1 cellular context compared by ENCODE assay signal in the genomic region with DNA sequence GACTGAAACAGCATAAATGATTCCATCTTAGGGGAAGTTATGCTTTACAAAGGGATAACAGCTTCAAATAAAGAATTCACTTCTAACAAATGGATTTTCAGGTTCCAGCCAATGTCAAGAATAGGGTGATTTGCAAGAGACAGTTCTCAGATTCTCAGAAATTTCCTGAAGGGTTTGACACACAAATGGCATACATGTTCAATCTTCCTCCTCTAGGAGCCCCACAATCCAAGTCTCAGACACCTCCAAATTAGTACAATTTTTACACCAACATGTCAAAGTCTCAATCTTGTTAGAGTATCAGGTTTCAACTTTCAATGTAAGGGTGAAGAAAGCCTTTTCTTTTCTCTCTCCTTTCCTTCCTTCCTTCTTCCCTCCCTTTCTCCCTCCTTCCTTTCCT.
TF ChIP-seq lines count a peak whose summit lies in the region.

No MANE protein-coding gene starts in this region.

TF ChIP-seq in GM12878, 131 proteins besides CTCF, POLR2A, EP300 and RAD21 (continued from another document):
- TF ChIP-seq, protein P1, sequence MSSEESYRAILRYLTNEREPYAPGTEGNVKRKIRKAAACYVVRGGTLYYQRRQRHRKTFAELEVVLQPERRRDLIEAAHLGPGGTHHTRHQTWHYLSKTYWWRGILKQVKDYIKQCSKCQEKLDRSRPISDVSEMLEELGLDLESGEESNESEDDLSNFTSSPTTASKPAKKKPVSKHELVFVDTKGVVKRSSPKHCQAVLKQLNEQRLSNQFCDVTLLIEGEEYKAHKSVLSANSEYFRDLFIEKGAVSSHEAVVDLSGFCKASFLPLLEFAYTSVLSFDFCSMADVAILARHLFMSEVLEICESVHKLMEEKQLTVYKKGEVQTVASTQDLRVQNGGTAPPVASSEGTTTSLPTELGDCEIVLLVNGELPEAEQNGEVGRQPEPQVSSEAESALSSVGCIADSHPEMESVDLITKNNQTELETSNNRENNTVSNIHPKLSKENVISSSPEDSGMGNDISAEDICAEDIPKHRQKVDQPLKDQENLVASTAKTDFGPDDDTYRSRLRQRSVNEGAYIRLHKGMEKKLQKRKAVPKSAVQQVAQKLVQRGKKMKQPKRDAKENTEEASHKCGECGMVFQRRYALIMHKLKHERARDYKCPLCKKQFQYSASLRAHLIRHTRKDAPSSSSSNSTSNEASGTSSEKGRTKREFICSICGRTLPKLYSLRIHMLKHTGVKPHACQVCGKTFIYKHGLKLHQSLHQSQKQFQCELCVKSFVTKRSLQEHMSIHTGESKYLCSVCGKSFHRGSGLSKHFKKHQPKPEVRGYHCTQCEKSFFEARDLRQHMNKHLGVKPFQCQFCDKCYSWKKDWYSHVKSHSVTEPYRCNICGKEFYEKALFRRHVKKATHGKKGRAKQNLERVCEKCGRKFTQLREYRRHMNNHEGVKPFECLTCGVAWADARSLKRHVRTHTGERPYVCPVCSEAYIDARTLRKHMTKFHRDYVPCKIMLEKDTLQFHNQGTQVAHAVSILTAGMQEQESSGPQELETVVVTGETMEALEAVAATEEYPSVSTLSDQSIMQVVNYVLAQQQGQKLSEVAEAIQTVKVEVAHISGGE (CRISPR knock-in tag; IDR thresholded peaks at IDR 0.05) = no peak
- TF ChIP-seq SP1 (IDR thresholded peaks at IDR 0.05; ENCODE audit: low read depth, low read length) (no peak), SMAD1 (IDR thresholded peaks at IDR 0.05; ENCODE audit: low read depth, partially characterized antibody) (no peak), NFXL1 (IDR thresholded peaks at IDR 0.05; ENCODE audit: borderline replicate concordance) (no peak), ATF2 (IDR thresholded peaks at IDR 0.05; ENCODE audit: low read length) (no peak), BHLHE40 (IDR thresholded peaks at IDR 0.05; ENCODE audit: borderline replicate concordance in 1 of 2, low read depth in 2 of 2, low read length in 1 of 2) (no peak), ZNF592 (IDR thresholded peaks at IDR 0.05) (no peak), RFX5 (IDR thresholded peaks at IDR 0.05; ENCODE audit: low read depth, low read length) (no peak), RUNX3 (IDR thresholded peaks at IDR 0.05; ENCODE audit: low read length) (no peak), EGR1 (IDR thresholded peaks at IDR 0.05; ENCODE audit: borderline replicate concordance in 1 of 2, low read depth in 2 of 2, low read length in 2 of 2) (no peak), ZNF622 (IDR thresholded peaks at IDR 0.05) (no peak), ESRRA (IDR thresholded peaks at IDR 0.05; ENCODE audit: low read length) (no peak), NKRF (conservative IDR thresholded peaks at IDR 0.05) (no peak), ZBED1 (IDR thresholded peaks at IDR 0.05; ENCODE audit: borderline replicate concordance) (no peak)
- TF ChIP-seq, protein P2, sequence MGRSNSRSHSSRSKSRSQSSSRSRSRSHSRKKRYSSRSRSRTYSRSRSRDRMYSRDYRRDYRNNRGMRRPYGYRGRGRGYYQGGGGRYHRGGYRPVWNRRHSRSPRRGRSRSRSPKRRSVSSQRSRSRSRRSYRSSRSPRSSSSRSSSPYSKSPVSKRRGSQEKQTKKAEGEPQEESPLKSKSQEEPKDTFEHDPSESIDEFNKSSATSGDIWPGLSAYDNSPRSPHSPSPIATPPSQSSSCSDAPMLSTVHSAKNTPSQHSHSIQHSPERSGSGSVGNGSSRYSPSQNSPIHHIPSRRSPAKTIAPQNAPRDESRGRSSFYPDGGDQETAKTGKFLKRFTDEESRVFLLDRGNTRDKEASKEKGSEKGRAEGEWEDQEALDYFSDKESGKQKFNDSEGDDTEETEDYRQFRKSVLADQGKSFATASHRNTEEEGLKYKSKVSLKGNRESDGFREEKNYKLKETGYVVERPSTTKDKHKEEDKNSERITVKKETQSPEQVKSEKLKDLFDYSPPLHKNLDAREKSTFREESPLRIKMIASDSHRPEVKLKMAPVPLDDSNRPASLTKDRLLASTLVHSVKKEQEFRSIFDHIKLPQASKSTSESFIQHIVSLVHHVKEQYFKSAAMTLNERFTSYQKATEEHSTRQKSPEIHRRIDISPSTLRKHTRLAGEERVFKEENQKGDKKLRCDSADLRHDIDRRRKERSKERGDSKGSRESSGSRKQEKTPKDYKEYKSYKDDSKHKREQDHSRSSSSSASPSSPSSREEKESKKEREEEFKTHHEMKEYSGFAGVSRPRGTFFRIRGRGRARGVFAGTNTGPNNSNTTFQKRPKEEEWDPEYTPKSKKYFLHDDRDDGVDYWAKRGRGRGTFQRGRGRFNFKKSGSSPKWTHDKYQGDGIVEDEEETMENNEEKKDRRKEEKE (IDR thresholded peaks at IDR 0.05) = no peak
